2 cellular contexts compared by ENCODE assay signal in the genomic region with DNA sequence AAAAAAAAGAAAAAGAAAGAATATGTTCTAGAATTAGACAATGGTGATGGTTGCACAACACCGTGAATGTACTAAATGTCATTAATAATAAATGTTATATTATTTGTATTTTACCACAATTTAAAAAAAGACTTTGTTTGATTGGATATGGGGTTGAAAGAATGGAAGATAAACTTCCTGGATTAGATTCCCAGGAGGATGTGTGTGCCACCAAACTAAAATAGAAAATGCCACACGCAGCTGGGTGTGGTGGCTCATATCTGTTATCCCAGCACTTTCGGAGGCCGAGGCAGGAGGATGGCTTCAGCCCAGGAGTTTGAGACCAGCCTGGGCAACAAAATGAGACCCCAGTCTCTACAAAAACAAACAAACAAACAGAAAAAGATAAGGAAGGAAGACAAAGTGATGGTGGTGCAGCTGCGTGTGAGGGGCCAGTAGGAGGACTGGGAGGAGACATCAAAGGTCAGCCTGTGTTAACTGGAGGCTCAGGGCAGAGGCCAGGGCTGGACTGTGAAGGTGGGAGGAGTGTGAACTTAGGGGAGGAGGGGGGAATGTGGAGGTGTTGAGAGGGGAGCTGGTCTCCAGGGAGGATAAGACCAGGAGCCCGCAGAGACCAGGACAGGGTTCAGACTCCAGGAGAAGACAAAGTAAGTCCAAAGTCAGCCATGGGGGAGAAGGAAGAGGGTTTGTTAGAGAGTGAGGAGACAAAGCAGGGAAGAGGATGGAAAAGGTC.
TF ChIP-seq lines count a peak whose summit lies in the region.

No MANE protein-coding gene starts in this region.

TF ChIP-seq in SK-N-SH, 30 proteins besides CTCF, POLR2A, EP300 and RAD21 (continued from another document):
- TF ChIP-seq, protein P1, sequence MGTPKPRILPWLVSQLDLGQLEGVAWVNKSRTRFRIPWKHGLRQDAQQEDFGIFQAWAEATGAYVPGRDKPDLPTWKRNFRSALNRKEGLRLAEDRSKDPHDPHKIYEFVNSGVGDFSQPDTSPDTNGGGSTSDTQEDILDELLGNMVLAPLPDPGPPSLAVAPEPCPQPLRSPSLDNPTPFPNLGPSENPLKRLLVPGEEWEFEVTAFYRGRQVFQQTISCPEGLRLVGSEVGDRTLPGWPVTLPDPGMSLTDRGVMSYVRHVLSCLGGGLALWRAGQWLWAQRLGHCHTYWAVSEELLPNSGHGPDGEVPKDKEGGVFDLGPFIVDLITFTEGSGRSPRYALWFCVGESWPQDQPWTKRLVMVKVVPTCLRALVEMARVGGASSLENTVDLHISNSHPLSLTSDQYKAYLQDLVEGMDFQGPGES (IDR thresholded peaks at IDR 0.05; ENCODE audit: low read depth, low read length), result no peak
- TF ChIP-seq NRF1 (IDR thresholded peaks at IDR 0.05; ENCODE audit: low read depth, low read length), result no peak
TF ChIP-seq in SK-N-SH: peak in this region for 0.

TF ChIP-seq in SK-N-SH treated with all-trans-retinoic acid at 6 μM for 48 hours, 23 proteins besides CTCF, POLR2A, EP300 and RAD21 (continued from another document):
- TF ChIP-seq, protein P2, sequence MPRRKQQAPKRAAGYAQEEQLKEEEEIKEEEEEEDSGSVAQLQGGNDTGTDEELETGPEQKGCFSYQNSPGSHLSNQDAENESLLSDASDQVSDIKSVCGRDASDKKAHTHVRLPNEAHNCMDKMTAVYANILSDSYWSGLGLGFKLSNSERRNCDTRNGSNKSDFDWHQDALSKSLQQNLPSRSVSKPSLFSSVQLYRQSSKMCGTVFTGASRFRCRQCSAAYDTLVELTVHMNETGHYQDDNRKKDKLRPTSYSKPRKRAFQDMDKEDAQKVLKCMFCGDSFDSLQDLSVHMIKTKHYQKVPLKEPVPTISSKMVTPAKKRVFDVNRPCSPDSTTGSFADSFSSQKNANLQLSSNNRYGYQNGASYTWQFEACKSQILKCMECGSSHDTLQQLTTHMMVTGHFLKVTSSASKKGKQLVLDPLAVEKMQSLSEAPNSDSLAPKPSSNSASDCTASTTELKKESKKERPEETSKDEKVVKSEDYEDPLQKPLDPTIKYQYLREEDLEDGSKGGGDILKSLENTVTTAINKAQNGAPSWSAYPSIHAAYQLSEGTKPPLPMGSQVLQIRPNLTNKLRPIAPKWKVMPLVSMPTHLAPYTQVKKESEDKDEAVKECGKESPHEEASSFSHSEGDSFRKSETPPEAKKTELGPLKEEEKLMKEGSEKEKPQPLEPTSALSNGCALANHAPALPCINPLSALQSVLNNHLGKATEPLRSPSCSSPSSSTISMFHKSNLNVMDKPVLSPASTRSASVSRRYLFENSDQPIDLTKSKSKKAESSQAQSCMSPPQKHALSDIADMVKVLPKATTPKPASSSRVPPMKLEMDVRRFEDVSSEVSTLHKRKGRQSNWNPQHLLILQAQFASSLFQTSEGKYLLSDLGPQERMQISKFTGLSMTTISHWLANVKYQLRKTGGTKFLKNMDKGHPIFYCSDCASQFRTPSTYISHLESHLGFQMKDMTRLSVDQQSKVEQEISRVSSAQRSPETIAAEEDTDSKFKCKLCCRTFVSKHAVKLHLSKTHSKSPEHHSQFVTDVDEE (CRISPR knock-in tag; IDR thresholded peaks at IDR 0.05), result no peak
- TF ChIP-seq, protein P3, sequence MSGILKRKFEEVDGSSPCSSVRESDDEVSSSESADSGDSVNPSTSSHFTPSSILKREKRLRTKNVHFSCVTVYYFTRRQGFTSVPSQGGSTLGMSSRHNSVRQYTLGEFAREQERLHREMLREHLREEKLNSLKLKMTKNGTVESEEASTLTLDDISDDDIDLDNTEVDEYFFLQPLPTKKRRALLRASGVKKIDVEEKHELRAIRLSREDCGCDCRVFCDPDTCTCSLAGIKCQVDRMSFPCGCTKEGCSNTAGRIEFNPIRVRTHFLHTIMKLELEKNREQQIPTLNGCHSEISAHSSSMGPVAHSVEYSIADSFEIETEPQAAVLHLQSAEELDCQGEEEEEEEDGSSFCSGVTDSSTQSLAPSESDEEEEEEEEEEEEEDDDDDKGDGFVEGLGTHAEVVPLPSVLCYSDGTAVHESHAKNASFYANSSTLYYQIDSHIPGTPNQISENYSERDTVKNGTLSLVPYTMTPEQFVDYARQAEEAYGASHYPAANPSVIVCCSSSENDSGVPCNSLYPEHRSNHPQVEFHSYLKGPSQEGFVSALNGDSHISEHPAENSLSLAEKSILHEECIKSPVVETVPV (CRISPR knock-in tag; IDR thresholded peaks at IDR 0.05), result no peak
- TF ChIP-seq ZC3H10 (CRISPR knock-in tag; IDR thresholded peaks at IDR 0.05), result no peak
- TF ChIP-seq GLIS3 (CRISPR knock-in tag; IDR thresholded peaks at IDR 0.05), result no peak
- no peak for TF ChIP-seq ZFP30 (CRISPR knock-in tag; IDR thresholded peaks at IDR 0.05)
- no peak for TF ChIP-seq ZFP3 (CRISPR knock-in tag; IDR thresholded peaks at IDR 0.05)
- TF ChIP-seq, protein P4, sequence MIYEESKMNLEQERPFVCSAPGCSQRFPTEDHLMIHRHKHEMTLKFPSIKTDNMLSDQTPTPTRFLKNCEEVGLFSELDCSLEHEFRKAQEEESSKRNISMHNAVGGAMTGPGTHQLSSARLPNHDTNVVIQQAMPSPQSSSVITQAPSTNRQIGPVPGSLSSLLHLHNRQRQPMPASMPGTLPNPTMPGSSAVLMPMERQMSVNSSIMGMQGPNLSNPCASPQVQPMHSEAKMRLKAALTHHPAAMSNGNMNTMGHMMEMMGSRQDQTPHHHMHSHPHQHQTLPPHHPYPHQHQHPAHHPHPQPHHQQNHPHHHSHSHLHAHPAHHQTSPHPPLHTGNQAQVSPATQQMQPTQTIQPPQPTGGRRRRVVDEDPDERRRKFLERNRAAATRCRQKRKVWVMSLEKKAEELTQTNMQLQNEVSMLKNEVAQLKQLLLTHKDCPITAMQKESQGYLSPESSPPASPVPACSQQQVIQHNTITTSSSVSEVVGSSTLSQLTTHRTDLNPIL (CRISPR knock-in tag; IDR thresholded peaks at IDR 0.05; ENCODE audit: low read depth), result no peak
- TF ChIP-seq, protein P5, sequence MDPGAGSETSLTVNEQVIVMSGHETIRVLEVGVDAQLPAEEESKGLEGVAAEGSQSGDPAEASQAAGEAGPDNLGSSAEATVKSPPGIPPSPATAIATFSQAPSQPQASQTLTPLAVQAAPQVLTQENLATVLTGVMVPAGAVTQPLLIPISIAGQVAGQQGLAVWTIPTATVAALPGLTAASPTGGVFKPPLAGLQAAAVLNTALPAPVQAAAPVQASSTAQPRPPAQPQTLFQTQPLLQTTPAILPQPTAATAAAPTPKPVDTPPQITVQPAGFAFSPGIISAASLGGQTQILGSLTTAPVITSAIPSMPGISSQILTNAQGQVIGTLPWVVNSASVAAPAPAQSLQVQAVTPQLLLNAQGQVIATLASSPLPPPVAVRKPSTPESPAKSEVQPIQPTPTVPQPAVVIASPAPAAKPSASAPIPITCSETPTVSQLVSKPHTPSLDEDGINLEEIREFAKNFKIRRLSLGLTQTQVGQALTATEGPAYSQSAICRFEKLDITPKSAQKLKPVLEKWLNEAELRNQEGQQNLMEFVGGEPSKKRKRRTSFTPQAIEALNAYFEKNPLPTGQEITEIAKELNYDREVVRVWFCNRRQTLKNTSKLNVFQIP (CRISPR knock-in tag; IDR thresholded peaks at IDR 0.05; ENCODE audit: borderline replicate concordance, low read depth), result no peak
